ENCODE assay signal across 8 cellular contexts in genomic region chr14:95460647-95461478, GRCh38. TPM values are rescaled to one million over a fixed set of nuclear protein-coding genes. Genes with fewer than 3 reads are reported as not detected.
DNase-seq lines count a peak whose midpoint lies in the region; ATAC-seq and TF ChIP-seq lines count a peak whose summit lies in the region.

No MANE protein-coding gene starts in this region.

- ATAC-seq in effector memory CD8-positive, alpha-beta T cell (replicated peaks): no peak
- ATAC-seq in HG03280 (IDR thresholded peaks at IDR 0.05; ENCODE audit: unreplicated experiment): no peak

- H3K36me3 Mint-ChIP-seq in effector memory CD8-positive, alpha-beta T cell (ENCODE audit: insufficient read depth): peaks cover 17% of the 10 kb centered on the region
- H3K36me3 Mint-ChIP-seq in neural progenitor cell: no peaks in the 10 kb centered on the region
- no peaks in the 10 kb centered on the region for H3K36me3 Mint-ChIP-seq in progenitor cell of endocrine pancreas (ENCODE audit: insufficient read depth)

- H3K27me3 ChIP-seq in neural progenitor cell: peaks cover 47% of the 10 kb centered on the region

- H3K4me2 ChIP-seq in neural progenitor cell: peak overlapping the region; percentile 72

- no peak overlapping the region for H3K9ac ChIP-seq in neural progenitor cell

- no peak overlapping the region for H3K27ac ChIP-seq in neural progenitor cell

- no peaks in the 10 kb centered on the region for H3K9me3 ChIP-seq in neural progenitor cell (ENCODE audit: low read depth)

- no peaks in the 10 kb centered on the region for H3K27me3 Mint-ChIP-seq in effector memory CD8-positive, alpha-beta T cell
- peaks cover 9% of the 10 kb centered on the region for H3K27me3 Mint-ChIP-seq in neural progenitor cell (ENCODE audit: insufficient read depth, low read depth)
- H3K27me3 Mint-ChIP-seq in progenitor cell of endocrine pancreas: peaks cover 19% of the 10 kb centered on the region

- H3K79me2 ChIP-seq in neural progenitor cell (ENCODE audit: low read depth): no peaks in the 10 kb centered on the region

- H3K4me1 Mint-ChIP-seq in effector memory CD8-positive, alpha-beta T cell (ENCODE audit: low read depth in 2 of 2): peaks cover 28 to 39% of the 10 kb centered on the region in 2 donors
- H3K4me1 Mint-ChIP-seq in neural progenitor cell (peaks cover 18% of the 10 kb centered on the region), progenitor cell of endocrine pancreas (ENCODE audit: low read depth) (peaks cover 5% of the 10 kb centered on the region)

- H2AFZ ChIP-seq in neural progenitor cell (replicated peaks): no peak overlapping the region

- peak; percentile 90 for DNase-seq in GM03348 (ENCODE audit: low spot score)
- DNase-seq in NCI-H2227 (lab: John Stamatoyannopoulos, UW; ENCODE audit: unreplicated experiment): peak; percentile 81
- DNase-seq in effector memory CD8-positive, alpha-beta T cell: no peak
- DNase-seq in neural progenitor cell (ENCODE audit: low spot score): peak; percentile 55
- no peak for DNase-seq in stimulated activated CD4-positive, alpha-beta T cell treated with anti-CD3 and anti-CD28 coated beads, Interleukin-1b, Interleukin-23, amount 100 ng/mL, for 48 hours
- DNase-seq in activated CD4-positive, alpha-beta T cell treated with anti-CD3 and anti-CD28 coated beads for 4 hours: no peak
- no peak for DNase-seq in progenitor cell of endocrine pancreas (ENCODE audit: low spot score, unreplicated experiment)

- H3K27ac Mint-ChIP-seq in effector memory CD8-positive, alpha-beta T cell: peak overlapping the region; percentile 55 to 72
- H3K27ac Mint-ChIP-seq in neural progenitor cell: peak overlapping the region; percentile 85
- no peak overlapping the region for H3K27ac Mint-ChIP-seq in progenitor cell of endocrine pancreas

- no peaks in the 10 kb centered on the region for H3K36me3 ChIP-seq in neural progenitor cell

- peaks cover 9% of the 10 kb centered on the region for H3K4me1 ChIP-seq in neural progenitor cell

- H3K4me3 ChIP-seq in neural progenitor cell: peak overlapping the region; percentile 33

- peaks cover 6% of the 10 kb centered on the region for H4K20me1 ChIP-seq in neural progenitor cell (ENCODE audit: low read depth)

- no peak overlapping the region for H3K4me3 Mint-ChIP-seq in effector memory CD8-positive, alpha-beta T cell
- H3K4me3 Mint-ChIP-seq in neural progenitor cell (peak overlapping the region; percentile 81), progenitor cell of endocrine pancreas (ENCODE audit: low read depth) (no peak overlapping the region)

- no peak for TF ChIP-seq CTCF in neural progenitor cell (IDR thresholded peaks at IDR 0.05)
- TF ChIP-seq CTCF in progenitor cell of endocrine pancreas (IDR thresholded peaks at IDR 0.05; ENCODE audit: unreplicated experiment): no peak

- H3F3A ChIP-seq in neural progenitor cell (ENCODE audit: low read depth): peaks cover 8% of the 10 kb centered on the region

- H3K9me3 Mint-ChIP-seq in effector memory CD8-positive, alpha-beta T cell: no peaks in the 10 kb centered on the region
- H3K9me3 Mint-ChIP-seq in neural progenitor cell (no peaks in the 10 kb centered on the region), progenitor cell of endocrine pancreas (ENCODE audit: low read depth) (no peaks in the 10 kb centered on the region)

RNA-seq across cellular contexts. Expression of gene SYNE3, which starts 55.6 kb away (rescaled TPM):
- total RNA-seq in neural progenitor cell (ENCODE audit: low replicate concordance): 0.03 and 0.06 TPM in 2 replicates
- 0.31 and 0.44 TPM in 2 replicates for total RNA-seq in progenitor cell of endocrine pancreas

Comparison
In these comparisons a context has a peak if more than half of its experiments do, and no peak if none do; other contexts are left out.
1. DNase-seq: peak in GM03348 (single experiment), NCI-H2227 (single experiment) and neural progenitor cell (single experiment); none in effector memory CD8-positive, alpha-beta T cell (0 of 3), stimulated activated CD4-positive, alpha-beta T cell treated with anti-CD3 and anti-CD28 coated beads, Interleukin-1b, Interleukin-23, amount 100 ng/mL, for 48 hours (single experiment), activated CD4-positive, alpha-beta T cell treated with anti-CD3 and anti-CD28 coated beads for 4 hours (0 of 2) and progenitor cell of endocrine pancreas (single experiment).